Comparison of ENCODE assay signal across 1 cellular context in genomic region chr2:26710174-26710573, GRCh38.
TF ChIP-seq lines count a peak whose summit lies in the region.

No MANE protein-coding gene starts in this region.

TF ChIP-seq in HCT116, 20 proteins besides CTCF, POLR2A, EP300 and RAD21:
- TF ChIP-seq TCF7L2 (IDR thresholded peaks at IDR 0.05; ENCODE audit: borderline replicate concordance, extremely low read depth, insufficient read depth, insufficient read length) (no peak), ZFX (IDR thresholded peaks at IDR 0.05) (peak; percentile 36; the same call in 1 of the 2 replicates), CEBPB (IDR thresholded peaks at IDR 0.05; ENCODE audit: low read depth) (no peak), EZH2 (IDR thresholded peaks at IDR 0.05) (no peak), REST (IDR thresholded peaks at IDR 0.05; ENCODE audit: low read depth) (no peak), JUND (IDR thresholded peaks at IDR 0.05) (no peak)
